8 cellular contexts compared by ENCODE assay signal in genomic region chr7:128404826-128405344, GRCh38. TPM values are rescaled to one million over a fixed set of nuclear protein-coding genes. Genes with fewer than 3 reads are reported as not detected.
DNase-seq lines count a peak whose midpoint lies in the region; ATAC-seq and TF ChIP-seq lines count a peak whose summit lies in the region.

No MANE protein-coding gene starts in this region.

- peak overlapping the region; percentile 82 for H3K4me3 Mint-ChIP-seq in natural killer cell treated with Interleukin-12 subunit alpha and Interleukin-12 subunit beta and Interleukin-15 and Interleukin-18, amount 100 ng/mL, for 72 hours

- H3K9me3 ChIP-seq in ES-I3 (ENCODE audit: control insufficient read depth, insufficient read depth, low read length) = no peaks in the 10 kb centered on the region

- no peaks in the 10 kb centered on the region for H3K36me3 Mint-ChIP-seq in natural killer cell treated with Interleukin-12 subunit alpha and Interleukin-12 subunit beta and Interleukin-15 and Interleukin-18, amount 100 ng/mL, for 72 hours

- no peaks in the 10 kb centered on the region; the same call in 1 of the 2 replicates for H3K36me3 ChIP-seq in ES-I3 (ENCODE audit: insufficient read depth, low read length)

- ATAC-seq in natural killer cell treated with Interleukin-12 subunit alpha and Interleukin-12 subunit beta and Interleukin-15 and Interleukin-18, amount 100 ng/mL, for 72 hours = no peak
- ATAC-seq in HG03521 (IDR thresholded peaks at IDR 0.05; ENCODE audit: unreplicated experiment) (no peak), GM21390 (IDR thresholded peaks at IDR 0.05; ENCODE audit: unreplicated experiment) (no peak)

- H3K4me1 ChIP-seq in ES-I3 (ENCODE audit: insufficient read depth, low read length) = peaks cover 23% of the 10 kb centered on the region; the same call in 1 of the 2 replicates

- H3K27me3 Mint-ChIP-seq in natural killer cell treated with Interleukin-12 subunit alpha and Interleukin-12 subunit beta and Interleukin-15 and Interleukin-18, amount 100 ng/mL, for 72 hours = no peaks in the 10 kb centered on the region

- TF ChIP-seq CTCF in choroid plexus epithelial cell (conservative IDR thresholded peaks at IDR 0.05; ENCODE audit: low read depth, low read length) = peak; percentile 31

- peak overlapping the region; percentile 73 for H3K4me3 ChIP-seq in choroid plexus epithelial cell (ENCODE audit: low read depth, low read length)

- no peaks in the 10 kb centered on the region for H3K9me3 Mint-ChIP-seq in natural killer cell treated with Interleukin-12 subunit alpha and Interleukin-12 subunit beta and Interleukin-15 and Interleukin-18, amount 100 ng/mL, for 72 hours

- no peak overlapping the region for H3K27ac Mint-ChIP-seq in natural killer cell treated with Interleukin-12 subunit alpha and Interleukin-12 subunit beta and Interleukin-15 and Interleukin-18, amount 100 ng/mL, for 72 hours

- peaks cover 18 to 21% of the 10 kb centered on the region in 2 donors for H3K4me1 Mint-ChIP-seq in natural killer cell treated with Interleukin-12 subunit alpha and Interleukin-12 subunit beta and Interleukin-15 and Interleukin-18, amount 100 ng/mL, for 72 hours (ENCODE audit: low read depth in 2 of 2)

- DNase-seq in NCI-H526 treated with DMSO at 0.1 percent for 48 hours (lab: John Stamatoyannopoulos, UW) (peak; percentile 28), choroid plexus epithelial cell (ENCODE audit: low read depth) (no peak), SKM-1 treated with dmso at 0.1 percent for 144 hours (lab: John Stamatoyannopoulos, UW; ENCODE audit: unreplicated experiment) (no peak), inferior parietal cortex (ENCODE audit: extremely low spot score) (no peak)
- no peak for DNase-seq in natural killer cell treated with Interleukin-12 subunit alpha and Interleukin-12 subunit beta and Interleukin-15 and Interleukin-18, amount 100 ng/mL, for 72 hours (ENCODE audit: low spot score)

- H3K9ac ChIP-seq in ES-I3 (ENCODE audit: low read depth, low read length) = peak overlapping the region; percentile 57; the same call in 1 of the 2 replicates

RNA-seq across cellular contexts. Expression of gene IMPDH1, which starts 4.9 kb away (rescaled TPM):
- total RNA-seq in natural killer cell treated with Interleukin-12 subunit alpha and Interleukin-12 subunit beta and Interleukin-15 and Interleukin-18, amount 100 ng/mL, for 72 hours = 10 to 100 TPM; 15.8 to 34.5 TPM

RNA-seq across cellular contexts. Expression of gene PRRT4, which starts 43.4 kb away (rescaled TPM):
- not detected for total RNA-seq in natural killer cell treated with Interleukin-12 subunit alpha and Interleukin-12 subunit beta and Interleukin-15 and Interleukin-18, amount 100 ng/mL, for 72 hours

RNA-seq across cellular contexts. Expression of gene HILPDA, which starts 50.8 kb away (rescaled TPM):
- total RNA-seq in natural killer cell treated with Interleukin-12 subunit alpha and Interleukin-12 subunit beta and Interleukin-15 and Interleukin-18, amount 100 ng/mL, for 72 hours = 1 to 10 TPM; 3.8 to 9.1 TPM
